In the genomic region with DNA sequence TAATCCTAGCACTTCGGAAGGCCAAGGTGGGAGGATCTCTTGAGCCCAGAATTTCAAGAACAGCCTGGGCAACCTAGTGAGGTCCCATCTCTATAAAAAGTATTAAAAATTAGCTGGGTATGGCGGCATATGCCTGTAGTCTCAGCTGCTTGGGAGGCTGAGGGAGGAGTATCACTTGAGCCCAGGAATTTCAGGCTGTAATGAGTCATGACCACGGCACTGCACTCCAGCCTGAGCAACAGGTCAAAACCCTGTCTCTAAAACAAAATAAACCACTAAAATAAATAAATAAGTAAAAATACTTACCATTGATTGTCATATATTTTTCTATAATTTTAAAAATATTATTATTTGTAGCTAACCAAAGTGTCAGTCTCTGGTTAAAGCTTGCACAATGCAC, we compare ENCODE assay signal across 30 cellular contexts.
A peak's percentile ranks its signal among the peaks of the same experiment; 100 is the strongest.
DNase-seq lines count a peak whose midpoint lies in the region; ATAC-seq, FAIRE-seq and TF ChIP-seq lines count a peak whose summit lies in the region.
"Had no signal": no experiment of that assay in that cellular context is flagged by ENCODE, and none has a peak within 500 bp of the region (broad histone marks: within the 10 kb centered on the region; RNA-seq: fewer than 3 reads in every experiment).

No MANE protein-coding gene starts in this region.

- no peak for ATAC-seq in HG02973 (IDR thresholded peaks at IDR 0.05; ENCODE audit: unreplicated experiment)
- ATAC-seq in GM21717 (IDR thresholded peaks at IDR 0.05; ENCODE audit: unreplicated experiment) = no peak
- ATAC-seq: activated T-cell treated with anti-CD3 and anti-CD28 coated beads, Interleukin-2, amount 50 U/mL, for 72 hours; T-cell; upper lobe of right lung had no signal

- H3K9me2 ChIP-seq in PC-9 (ENCODE audit: insufficient read depth) = no peaks in the 10 kb centered on the region

- no peak overlapping the region for H3K4me3 Mint-ChIP-seq in activated CD4-positive, alpha-beta T cell treated with anti-CD3 and anti-CD28 coated beads, Interleukin-2, amount 10 ng/mL, durations not matched to agents 24 days and 14 days
- H3K4me3 Mint-ChIP-seq: activated T-cell treated with anti-CD3 and anti-CD28 coated beads, Interleukin-2, amount 50 U/mL, for 72 hours; nephron progenitor cell; T-cell had no signal

- H3K4me1 ChIP-seq in PC-9 (replicated peaks; ENCODE audit: insufficient read depth) = peaks cover 18% of the 10 kb centered on the region; the same call in 1 of the 2 replicates
- H3K4me1 ChIP-seq: BLaER1 treated with 17β-estradiol and CSF1 and Interleukin-3, amounts not matched to agents 10 nM and 100 nM; left ventricle myocardium inferior; sigmoid colon; upper lobe of right lung had no signal

- no peak overlapping the region for H3K4me2 ChIP-seq in PC-9
- H3K4me2 ChIP-seq: BLaER1 treated with 17β-estradiol and CSF1 and Interleukin-3, amounts not matched to agents 10 nM and 100 nM had no signal

- FAIRE-seq in D721Med (lab: Jason Lieb, UNC) = no peak

- H3K36me3 Mint-ChIP-seq in activated CD4-positive, alpha-beta T cell treated with anti-CD3 and anti-CD28 coated beads, Interleukin-2, amount 10 ng/mL, durations not matched to agents 24 days and 14 days (ENCODE audit: low read depth) = no peaks in the 10 kb centered on the region
- H3K36me3 Mint-ChIP-seq: T-cell had no signal

- POLR2A ChIA-PET in PC-9 (lab: Charles Lee; ENCODE audit: unreplicated experiment) = interaction anchor here (0.7 kb wide), 1 partner anchor 33 kb away, joined by 11 read pairs; no protein-coding TSS in a partner anchor

- H4K20me1 ChIP-seq in PC-9 (ENCODE audit: insufficient read depth) = no peaks in the 10 kb centered on the region
- H4K20me1 ChIP-seq: BLaER1 treated with 17β-estradiol and CSF1 and Interleukin-3, amounts not matched to agents 10 nM and 100 nM had no signal

- H3K79me2 ChIP-seq in PC-9 (ENCODE audit: low read depth) = no peaks in the 10 kb centered on the region

- no peaks in the 10 kb centered on the region for H3K9me3 Mint-ChIP-seq in activated CD4-positive, alpha-beta T cell treated with anti-CD3 and anti-CD28 coated beads, Interleukin-2, amount 10 ng/mL, durations not matched to agents 24 days and 14 days
- H3K9me3 Mint-ChIP-seq: activated T-cell treated with anti-CD3 and anti-CD28 coated beads, Interleukin-2, amount 50 U/mL, for 72 hours; nephron progenitor cell had no signal

- no peak overlapping the region for H3K27ac ChIP-seq in PC-9
- H3K27ac ChIP-seq: BLaER1 treated with 17β-estradiol and CSF1 and Interleukin-3, amounts not matched to agents 10 nM and 100 nM; esophagus squamous epithelium; left ventricle myocardium inferior; sigmoid colon; upper lobe of right lung had no signal

- no peaks in the 10 kb centered on the region for H3K36me3 ChIP-seq in PC-9 (ENCODE audit: low read depth)
- H3K36me3 ChIP-seq: BLaER1 treated with 17β-estradiol and CSF1 and Interleukin-3, amounts not matched to agents 10 nM and 100 nM; esophagus squamous epithelium; left ventricle myocardium inferior; sigmoid colon; upper lobe of right lung had no signal

- no peaks in the 10 kb centered on the region for H3K4me1 Mint-ChIP-seq in activated CD4-positive, alpha-beta T cell treated with anti-CD3 and anti-CD28 coated beads, Interleukin-2, amount 10 ng/mL, durations not matched to agents 24 days and 14 days
- H3K4me1 Mint-ChIP-seq: T-cell had no signal

- no peak for TF ChIP-seq CTCF in PC-9 (conservative IDR thresholded peaks at IDR 0.05)
- no peak for TF ChIP-seq CTCF in choroid plexus epithelial cell (conservative IDR thresholded peaks at IDR 0.05; ENCODE audit: low read depth, low read length)
- no peak for TF ChIP-seq CTCF in D721Med (IDR thresholded peaks at IDR 0.05; ENCODE audit: insufficient read depth, missing control alignments)

- H3K27me3 Mint-ChIP-seq in activated CD4-positive, alpha-beta T cell treated with anti-CD3 and anti-CD28 coated beads, Interleukin-2, amount 10 ng/mL, durations not matched to agents 24 days and 14 days = no peaks in the 10 kb centered on the region
- H3K27me3 Mint-ChIP-seq: T-cell had no signal

- peak overlapping the region; percentile 8; the same call in 1 of the 2 replicates for H2AFZ ChIP-seq in PC-9

- H3K9me3 ChIP-seq in PC-9 (ENCODE audit: insufficient read depth, low read depth) = no peaks in the 10 kb centered on the region
- H3K9me3 ChIP-seq: BLaER1 treated with 17β-estradiol and CSF1 and Interleukin-3, amounts not matched to agents 10 nM and 100 nM; esophagus squamous epithelium; left ventricle myocardium inferior; sigmoid colon; upper lobe of right lung had no signal

- H3F3A ChIP-seq in PC-9 (ENCODE audit: insufficient read depth, low read depth) = no peaks in the 10 kb centered on the region

- intact Hi-C loops in PC-9 (cut with micrococcal nuclease; ENCODE audit: unreplicated experiment) = loop anchor here (5.0 kb wide), 1 partner anchor 209 kb away; no protein-coding TSS in a partner anchor
- intact Hi-C loops in activated CD4-positive, alpha-beta T cell treated with anti-CD3 and anti-CD28 coated beads, Interleukin-2, amount 10 ng/mL, durations not matched to agents 24 days and 14 days (cut with micrococcal nuclease) = no loop called here

- H3K4me3 ChIP-seq in PC-9 (no peak overlapping the region), choroid plexus epithelial cell (ENCODE audit: low read depth, low read length) (no peak overlapping the region)
- H3K4me3 ChIP-seq: BLaER1 treated with 17β-estradiol and CSF1 and Interleukin-3, amounts not matched to agents 10 nM and 100 nM; esophagus squamous epithelium; left ventricle myocardium inferior; sigmoid colon; upper lobe of right lung had no signal

- no peaks in the 10 kb centered on the region for H3K27me3 ChIP-seq in PC-9 (ENCODE audit: insufficient read depth, low read depth)
- H3K27me3 ChIP-seq: BLaER1 treated with 17β-estradiol and CSF1 and Interleukin-3, amounts not matched to agents 10 nM and 100 nM; esophagus squamous epithelium; sigmoid colon; upper lobe of right lung had no signal

- no peak overlapping the region for H3K27ac Mint-ChIP-seq in activated CD4-positive, alpha-beta T cell treated with anti-CD3 and anti-CD28 coated beads, Interleukin-2, amount 10 ng/mL, durations not matched to agents 24 days and 14 days
- H3K27ac Mint-ChIP-seq: activated T-cell treated with anti-CD3 and anti-CD28 coated beads, Interleukin-2, amount 50 U/mL, for 72 hours; nephron progenitor cell; T-cell had no signal

- BruUV-seq in PC-9 (replicated peaks; lab: Mats Ljungman, UMichigan) = no TSS peak

- CTCF ChIA-PET in PC-9 (lab: Charles Lee) = no interaction called here

- peak; percentile 4 for DNase-seq in ELR (ENCODE audit: low read depth)
- no peak for DNase-seq in PC-9
- peak; percentile 25 for DNase-seq in choroid plexus epithelial cell (ENCODE audit: low read depth)
- peak; percentile 75 for DNase-seq in kidney tubule cell (ENCODE audit: low spot score)
- no peak for DNase-seq in activated CD4-positive, alpha-beta T cell treated with anti-CD3 and anti-CD28 coated beads, Interleukin-2, amount 10 ng/mL, durations not matched to agents 24 days and 14 days
- DNase-seq in D721Med (ENCODE audit: insufficient read length, low spot score) = no peak
- DNase-seq: activated CD4-positive, alpha-beta T cell treated with anti-CD3 and anti-CD28 coated beads for 4 hours; activated naive CD4-positive, alpha-beta T cell treated with anti-CD3 and anti-CD28 coated beads, Interleukin-2, amount 50 U/mL, for 16 hours; activated T-cell treated with anti-CD3 and anti-CD28 coated beads, Interleukin-2, amount 50 U/mL, for 72 hours; anterior cingulate cortex; cerebellar nuclear complex; effector CD4-positive, alpha-beta T cell; esophagus squamous epithelium; HCEC 1CT; head of caudate nucleus; Kasumi-1; left ventricle myocardium inferior; NCI-H1092 treated with DMSO at 0.1 percent for 48 hours; NCI-H2029 treated with DMSO at 0.1 percent for 48 hours; NCI-H446; nephron progenitor cell; posterior cingulate gyrus; SHP77 treated with DMSO at 0.1 percent for 48 hours; sigmoid colon; substantia nigra; T-cell; upper lobe of right lung had no signal

Comparison
In these comparisons a context has a peak if more than half of its experiments do, and no peak if none do; other contexts are left out.
1. DNase-seq: peak in ELR (single experiment), choroid plexus epithelial cell (single experiment) and kidney tubule cell (single experiment); none in PC-9 (0 of 2), activated CD4-positive, alpha-beta T cell treated with anti-CD3 and anti-CD28 coated beads, Interleukin-2, amount 10 ng/mL, durations not matched to agents 24 days and 14 days (single experiment) and D721Med (single experiment).